Comparison of ENCODE assay signal across 30 cellular contexts in genomic region chr9:18741880-18742279, GRCh38.
"Had no signal": no experiment of that assay in that cellular context is flagged by ENCODE, and none has a peak within 500 bp of the region (broad histone marks: within the 10 kb centered on the region; RNA-seq: fewer than 3 reads in every experiment).

No MANE protein-coding gene starts in this region.

- H3K27ac ChIP-seq: hepatocyte, pancreas, prostate gland, thoracic aorta, vagina, VCaP had no signal

- H3K4me3 ChIP-seq: hepatocyte, pancreas, prostate gland, thoracic aorta, vagina had no signal

- ATAC-seq: esophagus mucosa; left cardiac atrium; left ventricle myocardium superior; pancreas; sciatic nerve; stimulated activated effector memory CD8-positive, alpha-beta T cell treated with anti-CD3 and anti-CD28 coated beads, Interleukin-12 subunit alpha, Interleukin-12 subunit beta, amount 100 ng/mL, for 72 hours had no signal

- H3K27me3 Mint-ChIP-seq: stimulated activated naive CD8-positive, alpha-beta T cell treated with anti-CD3 and anti-CD28 coated beads, Interleukin-15, Interleukin-2, amounts not matched to agents 100 ng/mL and 50 ng/mL, for 24 hours had no signal

- H3K36me3 Mint-ChIP-seq: stimulated activated effector memory CD8-positive, alpha-beta T cell treated with anti-CD3 and anti-CD28 coated beads, Interleukin-12 subunit alpha, Interleukin-12 subunit beta, amount 100 ng/mL, for 72 hours had no signal

- H2AFZ ChIP-seq: hepatocyte had no signal

- H3K4me2 ChIP-seq: hepatocyte had no signal

- H3K4me3 Mint-ChIP-seq: activated CD4-positive, alpha-beta memory T cell treated with anti-CD3 and anti-CD28 coated beads, Interleukin-2, amount 10 ng/mL, durations not matched to agents 7 days and 5 days; activated CD4-positive, alpha-beta T cell treated with anti-CD3 and anti-CD28 coated beads, Interleukin-2, amount 10 ng/mL, durations not matched to agents 7 days and 5 days; activated T-cell treated with anti-CD3 and anti-CD28 coated beads, Interleukin-2, amount 50 U/mL, for 24 hours; nephron progenitor cell; stimulated activated effector memory CD8-positive, alpha-beta T cell treated with anti-CD3 and anti-CD28 coated beads, Interleukin-12 subunit alpha, Interleukin-12 subunit beta, amount 100 ng/mL, for 72 hours; stimulated activated naive CD8-positive, alpha-beta T cell treated with anti-CD3 and anti-CD28 coated beads, Interleukin-15, Interleukin-2, amounts not matched to agents 100 ng/mL and 50 ng/mL, for 24 hours; T-helper 1 cell treated with Interleukin-12 subunit alpha and Interleukin-12 subunit beta and Interleukin-4 antibody, amounts not matched to agents 30 μg/mL and 1 μg/mL, for 36 hours had no signal

- H3K27ac Mint-ChIP-seq: activated CD4-positive, alpha-beta memory T cell treated with anti-CD3 and anti-CD28 coated beads, Interleukin-2, amount 10 ng/mL, durations not matched to agents 7 days and 5 days; activated CD4-positive, alpha-beta T cell treated with anti-CD3 and anti-CD28 coated beads, Interleukin-2, amount 10 ng/mL, durations not matched to agents 7 days and 5 days; activated T-cell treated with anti-CD3 and anti-CD28 coated beads, Interleukin-2, amount 50 U/mL, for 24 hours; nephron progenitor cell; stimulated activated effector memory CD8-positive, alpha-beta T cell treated with anti-CD3 and anti-CD28 coated beads, Interleukin-12 subunit alpha, Interleukin-12 subunit beta, amount 100 ng/mL, for 72 hours; stimulated activated naive CD8-positive, alpha-beta T cell treated with anti-CD3 and anti-CD28 coated beads, Interleukin-15, Interleukin-2, amounts not matched to agents 100 ng/mL and 50 ng/mL, for 24 hours; T-helper 1 cell treated with Interleukin-12 subunit alpha and Interleukin-12 subunit beta and Interleukin-4 antibody, amounts not matched to agents 30 μg/mL and 1 μg/mL, for 36 hours had no signal

- DNase-seq: activated CD4-positive, alpha-beta memory T cell treated with anti-CD3 and anti-CD28 coated beads, Interleukin-2, amount 10 ng/mL, durations not matched to agents 7 days and 5 days; activated CD4-positive, alpha-beta T cell treated with anti-CD3 and anti-CD28 coated beads, Interleukin-2, amount 10 ng/mL, durations not matched to agents 7 days and 5 days; activated CD4-positive, CD25-positive, alpha-beta regulatory T cell treated with anti-CD3 and anti-CD28 coated beads, Interleukin-2, amount 50 U/mL, for 72 hours; activated CD8-positive, alpha-beta memory T cell treated with anti-CD3 and anti-CD28 coated beads, Interleukin-2, amount 50 U/mL, for 48 hours; activated gamma-delta T cell; activated naive CD4-positive, alpha-beta T cell treated with anti-CD3 and anti-CD28 coated beads, Interleukin-2, amount 50 U/mL, for 16 hours; activated T-cell treated with anti-CD3 and anti-CD28 coated beads, Interleukin-2, amount 50 U/mL, for 24 hours; amniotic stem cell; caudate nucleus; cortex of kidney; glutamatergic neuron; left cardiac atrium; left ventricle myocardium superior; nephron progenitor cell; pancreas; retina; small intestine; stimulated activated CD4-positive, alpha-beta T cell treated with anti-CD3 and anti-CD28 coated beads, Interleukin-4, amount 100 ng/mL, for 24 hours; T-helper 9 cell; trophoblast cell had no signal

- H3K36me3 ChIP-seq: pancreas, prostate gland, thoracic aorta, vagina had no signal

- H3K9me3 ChIP-seq: pancreas, prostate gland, thoracic aorta, vagina had no signal

- H3K27me3 ChIP-seq: hepatocyte, pancreas, vagina had no signal

- H3K4me1 Mint-ChIP-seq: activated CD4-positive, alpha-beta memory T cell treated with anti-CD3 and anti-CD28 coated beads, Interleukin-2, amount 10 ng/mL, durations not matched to agents 7 days and 5 days; activated CD4-positive, alpha-beta T cell treated with anti-CD3 and anti-CD28 coated beads, Interleukin-2, amount 10 ng/mL, durations not matched to agents 7 days and 5 days; stimulated activated effector memory CD8-positive, alpha-beta T cell treated with anti-CD3 and anti-CD28 coated beads, Interleukin-12 subunit alpha, Interleukin-12 subunit beta, amount 100 ng/mL, for 72 hours had no signal

- H3K4me1 ChIP-seq: pancreas, prostate gland had no signal

- H3K79me2 ChIP-seq: hepatocyte had no signal

- H3K9me3 Mint-ChIP-seq: activated CD4-positive, alpha-beta memory T cell treated with anti-CD3 and anti-CD28 coated beads, Interleukin-2, amount 10 ng/mL, durations not matched to agents 7 days and 5 days; activated CD4-positive, alpha-beta T cell treated with anti-CD3 and anti-CD28 coated beads, Interleukin-2, amount 10 ng/mL, durations not matched to agents 7 days and 5 days; activated T-cell treated with anti-CD3 and anti-CD28 coated beads, Interleukin-2, amount 50 U/mL, for 24 hours; nephron progenitor cell; stimulated activated effector memory CD8-positive, alpha-beta T cell treated with anti-CD3 and anti-CD28 coated beads, Interleukin-12 subunit alpha, Interleukin-12 subunit beta, amount 100 ng/mL, for 72 hours; stimulated activated naive CD8-positive, alpha-beta T cell treated with anti-CD3 and anti-CD28 coated beads, Interleukin-15, Interleukin-2, amounts not matched to agents 100 ng/mL and 50 ng/mL, for 24 hours; T-helper 1 cell treated with Interleukin-12 subunit alpha and Interleukin-12 subunit beta and Interleukin-4 antibody, amounts not matched to agents 30 μg/mL and 1 μg/mL, for 36 hours had no signal
